In genomic region chr6:108805611-108806181, GRCh38 we compare ENCODE assay signal across 9 cellular contexts. TPM values are rescaled to one million over a fixed set of nuclear protein-coding genes. Genes with fewer than 3 reads are reported as not detected.
A peak's percentile ranks its signal among the peaks of the same experiment; 100 is the strongest.
DNase-seq lines count a peak whose midpoint lies in the region; ATAC-seq and TF ChIP-seq lines count a peak whose summit lies in the region.
"Had no signal": no experiment of that assay in that cellular context is flagged by ENCODE, and none has a peak within 500 bp of the region (broad histone marks: within the 10 kb centered on the region; RNA-seq: fewer than 3 reads in every experiment).

No MANE protein-coding gene starts in this region.

- no peaks in the 10 kb centered on the region for H3K79me2 ChIP-seq in Loucy (ENCODE audit: insufficient read depth, low read length)

- H3K4me1 ChIP-seq in Loucy (ENCODE audit: insufficient read depth, low read length, poor library complexity, severe bottlenecking), result peaks cover 13% of the 10 kb centered on the region

- H2AFZ ChIP-seq in Loucy (ENCODE audit: low read length), result peak overlapping the region; percentile 13; the same call in 1 of the 2 replicates

- H3K27ac Mint-ChIP-seq in memory B cell, result no peak overlapping the region

- H3K9me2 ChIP-seq in Loucy (replicated peaks; ENCODE audit: low read depth, low read length), result no peaks in the 10 kb centered on the region

- no peak overlapping the region for H3K4me3 ChIP-seq in Loucy (ENCODE audit: low read length, poor library complexity, severe bottlenecking)
- no peak overlapping the region for H3K4me3 ChIP-seq in H7 (ENCODE audit: insufficient read depth, low read depth, low read length)
- H3K4me3 ChIP-seq: coronary artery had no signal

- no peak overlapping the region for H3K4me3 Mint-ChIP-seq in memory B cell

- no peaks in the 10 kb centered on the region for H3K9me3 ChIP-seq in Loucy (ENCODE audit: insufficient read depth, low read depth, low read length)

- no peak overlapping the region for H3K4me2 ChIP-seq in Loucy (ENCODE audit: low read depth, low read length, poor library complexity, severe bottlenecking)

- no peak for TF ChIP-seq CTCF in Loucy (conservative IDR thresholded peaks at IDR 0.05; ENCODE audit: low read length)

- no peaks in the 10 kb centered on the region for H4K20me1 ChIP-seq in Loucy (ENCODE audit: insufficient read depth, low read length, poor library complexity, severe bottlenecking)

- no peaks in the 10 kb centered on the region for H3F3A ChIP-seq in Loucy (ENCODE audit: low read depth)

- DNase-seq in memory B cell (ENCODE audit: low spot score in 2 of 2) (peak in 1 of 2 donors; percentile 9), H7 (no peak), NCI-H2227 treated with DMSO at 0.1 percent for 48 hours (lab: John Stamatoyannopoulos, UW) (no peak), Ammon's horn (ENCODE audit: low spot score) (no peak)
- no peak for DNase-seq in activated CD4-positive, CD25-positive, alpha-beta regulatory T cell treated with anti-CD3 and anti-CD28 coated beads, Interleukin-2, amount 50 U/mL, for 72 hours

- H3K9ac ChIP-seq in Loucy (ENCODE audit: low read depth, low read length, poor library complexity, severe bottlenecking), result no peak overlapping the region

- no peaks in the 10 kb centered on the region for H3K36me3 ChIP-seq in Loucy (ENCODE audit: insufficient read depth, low read length)
- no peaks in the 10 kb centered on the region for H3K36me3 ChIP-seq in H7 (replicated peaks; ENCODE audit: control insufficient read depth, insufficient read depth, low read length)

- H3K4me1 Mint-ChIP-seq in memory B cell, result peaks cover 11% of the 10 kb centered on the region

- H3K27me3 Mint-ChIP-seq in memory B cell, result peaks cover 2% of the 10 kb centered on the region

- H3K27me3 ChIP-seq in Loucy (ENCODE audit: insufficient read depth, low read length, poor library complexity, severe bottlenecking) (no peaks in the 10 kb centered on the region), H7 (ENCODE audit: control insufficient read depth, insufficient read depth, low read length) (no peaks in the 10 kb centered on the region)

- H3K36me3 Mint-ChIP-seq in memory B cell, result no peaks in the 10 kb centered on the region

- H3K9me3 Mint-ChIP-seq in memory B cell, result no peaks in the 10 kb centered on the region

- ATAC-seq in GM19023 (IDR thresholded peaks at IDR 0.05; ENCODE audit: unreplicated experiment) (peak; percentile 87), HG02571 (IDR thresholded peaks at IDR 0.05; ENCODE audit: unreplicated experiment) (peak; percentile 83), memory B cell (ENCODE audit: low read depth) (peak; percentile 82)

RNA-seq across cellular contexts. Expression of gene ARMC2, which starts 42.5 kb away (rescaled TPM):
- total RNA-seq in H7 (2014; rRNA removed; shearing (Covaris generic)), result 1.3 and 2.6 TPM in 2 replicates
